In genomic region chr17:38797091-38797490, GRCh38 we compare ENCODE assay signal across 12 cellular contexts. TPM values are rescaled to one million over a fixed set of nuclear protein-coding genes. Genes with fewer than 3 reads are reported as not detected.
A peak's percentile ranks its signal among the peaks of the same experiment; 100 is the strongest.
DNase-seq lines count a peak whose midpoint lies in the region; ATAC-seq and TF ChIP-seq lines count a peak whose summit lies in the region.
"Had no signal": no experiment of that assay in that cellular context is flagged by ENCODE, and none has a peak within 500 bp of the region (broad histone marks: within the 10 kb centered on the region; RNA-seq: fewer than 3 reads in every experiment).

No MANE protein-coding gene starts in this region.

- peaks cover 40% of the 10 kb centered on the region for H3K4me1 Mint-ChIP-seq in activated B cell treated with CpG ODN at 0.5 μM for 24 hours

- peak overlapping the region; percentile 88 for H3K4me3 Mint-ChIP-seq in activated B cell treated with CpG ODN at 0.5 μM for 24 hours

- CTCF ChIA-PET in HEK293 (lab: Yijun Ruan, JAX) (interaction anchor here (1.3 to 1.6 kb wide), 2 partner anchors 8 to 35 kb away, joined by 6 to 8 read pairs; no protein-coding TSS in a partner anchor), activated B cell treated with CpG ODN at 0.5 μM for 24 hours (lab: Charles Lee) (no interaction called here)

- intact Hi-C loops in activated B cell treated with CpG ODN at 0.5 μM for 24 hours (cut with micrococcal nuclease) (no loop called here), gastrocnemius medialis (cut with DNase I; ENCODE audit: low total_unique reads) (loop anchor here (5.0 kb wide), 1 partner anchor 90 kb away; the partner anchor contains the start of gene MLLT6), sciatic nerve (cut with DNase I) (no loop called here)

- no peaks in the 10 kb centered on the region for H3K27me3 Mint-ChIP-seq in activated B cell treated with CpG ODN at 0.5 μM for 24 hours

- H3K9me3 ChIP-seq in HEK293 (ENCODE audit: control insufficient read depth, insufficient read depth, low read depth, low read length) (no peaks in the 10 kb centered on the region), fibroblast of lung (ENCODE audit: control insufficient read depth, insufficient read depth, low read depth, low read length) (no peaks in the 10 kb centered on the region), gastrocnemius medialis (no peaks in the 10 kb centered on the region)
- H3K9me3 ChIP-seq: spleen had no signal

- H3K27ac Mint-ChIP-seq in activated B cell treated with CpG ODN at 0.5 μM for 24 hours = no peak overlapping the region

- no peaks in the 10 kb centered on the region for H4K20me1 ChIP-seq in fibroblast of lung (ENCODE audit: control insufficient read depth, extremely low read depth, insufficient read depth, low read length)

- H3K4me3 ChIP-seq in HEK293 (ENCODE audit: low read depth, low read length) = no peak overlapping the region
- H3K4me3 ChIP-seq in fibroblast of lung (replicated peaks in 1 of 4; ENCODE audit: control extremely low read depth in 1 of 4, insufficient read depth in 1 of 4, low read depth in 3 of 4, low read length in 4 of 4) = peak overlapping the region; percentile 54 to 85 (median 80)
- peak overlapping the region in 2 of 4 donors; percentile 27 to 85 for H3K4me3 ChIP-seq in gastrocnemius medialis

- no peak overlapping the region for H3K9ac ChIP-seq in fibroblast of lung (ENCODE audit: insufficient read depth, low read length)

- peaks cover 34% of the 10 kb centered on the region for H3K36me3 Mint-ChIP-seq in activated B cell treated with CpG ODN at 0.5 μM for 24 hours (ENCODE audit: low read depth)

- DNase-seq in activated B cell treated with CpG ODN at 0.5 μM for 24 hours (no peak), fibroblast of lung (ENCODE audit: low read depth in 2 of 2) (peak in 1 of 2 donors; percentile 23), gastrocnemius medialis (peak in 1 of 2 donors; percentile 2), sciatic nerve (ENCODE audit: low spot score) (no peak)
- no peak for DNase-seq in stimulated activated naive CD4-positive, alpha-beta T cell (lab: John Stamatoyannopoulos, UW)
- DNase-seq: hypothalamus, Kasumi-1, spleen, trophoblast cell had no signal

- POLR2A ChIA-PET in HEK293 (lab: Yijun Ruan, JAX) (interaction anchor here (0.6 to 0.9 kb wide), 2 partner anchors 51 to 140 kb away, joined by 3 to 5 read pairs; no protein-coding TSS in a partner anchor), activated B cell treated with CpG ODN at 0.5 μM for 24 hours (lab: Charles Lee) (interaction anchor here (0.7 kb wide), 1 partner anchor 16 kb away, joined by 3 read pairs; no protein-coding TSS in a partner anchor)

- no peaks in the 10 kb centered on the region for H3K27me3 ChIP-seq in fibroblast of lung (ENCODE audit: control insufficient read depth, insufficient read depth, low read length)
- no peaks in the 10 kb centered on the region for H3K27me3 ChIP-seq in gastrocnemius medialis
- H3K27me3 ChIP-seq: spleen had no signal

- peaks cover 58% of the 10 kb centered on the region for H3K79me2 ChIP-seq in fibroblast of lung (ENCODE audit: control insufficient read depth, insufficient read depth, low read length)

- no peak overlapping the region for H3K27ac ChIP-seq in HEK293 (ENCODE audit: extremely low read depth, low read depth, low read length)
- H3K27ac ChIP-seq in fibroblast of lung (ENCODE audit: insufficient read depth, low read length) = no peak overlapping the region
- H3K27ac ChIP-seq in gastrocnemius medialis = peak overlapping the region; percentile 94 to 100 (median 100)

- in situ Hi-C loops in gastrocnemius medialis (cut with MboI; ENCODE audit: low sequenced_read_pairs in 4 of 4) = no loop called here

- ATAC-seq in activated B cell treated with CpG ODN at 0.5 μM for 24 hours (ENCODE audit: low read depth) (no peak), gastrocnemius medialis (peak in 1 of 2 donors; percentile 20), GM21360 (IDR thresholded peaks at IDR 0.05; ENCODE audit: unreplicated experiment) (no peak), GM19463 (IDR thresholded peaks at IDR 0.05; ENCODE audit: unreplicated experiment) (no peak), sciatic nerve (no peak)

- peak overlapping the region; percentile 79 for H3K4me2 ChIP-seq in fibroblast of lung (ENCODE audit: extremely low read depth, insufficient read depth, low read length)

- peaks cover 17% of the 10 kb centered on the region for H3K4me1 ChIP-seq in HEK293 (ENCODE audit: control insufficient read depth, insufficient read depth, low read length)
- H3K4me1 ChIP-seq in fibroblast of lung (ENCODE audit: control insufficient read depth, extremely low read depth, insufficient read depth, low read length) = peaks cover 11% of the 10 kb centered on the region
- peaks cover 34 to 37% of the 10 kb centered on the region in 2 donors for H3K4me1 ChIP-seq in gastrocnemius medialis

- no peak for TF ChIP-seq POLR2A in gastrocnemius medialis (IDR thresholded peaks at IDR 0.05)

- TF ChIP-seq CTCF in HEK293 (tag by site-specific recombination; IDR thresholded peaks at IDR 0.05) (no peak), activated B cell treated with CpG ODN at 0.5 μM for 24 hours (IDR thresholded peaks at IDR 0.05) (no peak), fibroblast of lung (conservative IDR thresholded peaks at IDR 0.05 in 1 of 2, IDR thresholded peaks at IDR 0.05 in 1 of 2; ENCODE audit: low read depth in 1 of 2, low read length in 2 of 2) (no peak), gastrocnemius medialis (IDR thresholded peaks at IDR 0.05 in 4 of 5, conservative IDR thresholded peaks at IDR 0.05 in 1 of 5) (no peak)

- H2AFZ ChIP-seq in fibroblast of lung (ENCODE audit: low read length) = no peak overlapping the region

- peaks cover 29 to 53% of the 10 kb centered on the region in 2 experiments for H3K36me3 ChIP-seq in HEK293 (ENCODE audit: control insufficient read depth in 2 of 2, insufficient read depth in 1 of 2, low read length in 2 of 2)
- peaks cover 3% of the 10 kb centered on the region for H3K36me3 ChIP-seq in fibroblast of lung (ENCODE audit: control insufficient read depth, insufficient read depth, low read length)
- peaks cover 0 to 12% of the 10 kb centered on the region in 2 donors for H3K36me3 ChIP-seq in gastrocnemius medialis

- H3K9me3 Mint-ChIP-seq in activated B cell treated with CpG ODN at 0.5 μM for 24 hours = no peaks in the 10 kb centered on the region

TF ChIP-seq in HEK293, 187 proteins besides CTCF, POLR2A, EP300 and RAD21:
- TF ChIP-seq TCF7L2 (IDR thresholded peaks at IDR 0.05; ENCODE audit: borderline replicate concordance, low read depth, low read length) = no peak
- TF ChIP-seq ZNF174 (tag by site-specific recombination; IDR thresholded peaks at IDR 0.05) = no peak
- TF ChIP-seq ZNF302 (tag by site-specific recombination; IDR thresholded peaks at IDR 0.05; ENCODE audit: low read depth) = no peak
- no peak for TF ChIP-seq PRDM1 (tag by site-specific recombination; IDR thresholded peaks at IDR 0.05)
- TF ChIP-seq GLIS1 (tag by site-specific recombination; IDR thresholded peaks at IDR 0.05) = peak; percentile 16; the same call in 1 of the 2 replicates
- no peak for TF ChIP-seq ZXDB (tag by site-specific recombination; IDR thresholded peaks at IDR 0.05)
- TF ChIP-seq ZNF843 (tag by site-specific recombination; IDR thresholded peaks at IDR 0.05) = no peak
- no peak for TF ChIP-seq ZNF10 (tag by site-specific recombination; IDR thresholded peaks at IDR 0.05)
- TF ChIP-seq ZNF132 (tag by site-specific recombination; IDR thresholded peaks at IDR 0.05; ENCODE audit: borderline replicate concordance) = no peak

RNA-seq across cellular contexts. Expression of gene PIP4K2B, which starts 2.3 kb away (rescaled TPM):
- total RNA-seq in activated B cell treated with CpG ODN at 0.5 μM for 24 hours (32.1 and 33.0 TPM in 2 replicates), fibroblast of lung (38.5 and 43.8 TPM in 2 replicates), gastrocnemius medialis (10 to 100 TPM; 57.2 to 97.0 (median 76.8) TPM), sciatic nerve (58.5 TPM)
- polyA plus RNA-seq in fibroblast of lung = 30.6 and 33.5 TPM in 2 replicates
- polyA plus RNA-seq in fibroblast of lung (2012) = 34.7 and 34.9 TPM in 2 replicates
- 54.0 and 77.6 TPM in 2 replicates for polyA minus RNA-seq in fibroblast of lung (ENCODE audit: low replicate concordance)

RNA-seq across cellular contexts. Expression of gene CWC25, which starts 28.0 kb away (rescaled TPM):
- total RNA-seq in activated B cell treated with CpG ODN at 0.5 μM for 24 hours = 35.6 and 38.3 TPM in 2 replicates
- total RNA-seq in fibroblast of lung = 9.8 and 10.9 TPM in 2 replicates
- polyA plus RNA-seq in fibroblast of lung = 14.4 and 15.6 TPM in 2 replicates
- polyA plus RNA-seq in fibroblast of lung (2012) = 12.4 and 14.6 TPM in 2 replicates
- 3.6 and 5.9 TPM in 2 replicates for polyA minus RNA-seq in fibroblast of lung (ENCODE audit: low replicate concordance)
- 10 to 100 TPM in 3 of 4 donors, 1 to 10 TPM in 1; 9.1 to 14.4 (median 12.3) TPM for total RNA-seq in gastrocnemius medialis
- 25.6 TPM for total RNA-seq in sciatic nerve

RNA-seq across cellular contexts. Expression of gene PSMB3, which starts 44.5 kb away (rescaled TPM):
- total RNA-seq in activated B cell treated with CpG ODN at 0.5 μM for 24 hours (234 and 250 TPM in 2 replicates), fibroblast of lung (215 and 299 TPM in 2 replicates), gastrocnemius medialis (100 to 1,000 TPM; 211 to 334 (median 280) TPM), sciatic nerve (84.8 TPM)
- 210 and 334 TPM in 2 replicates for polyA plus RNA-seq in fibroblast of lung
- 196 and 333 TPM in 2 replicates for polyA plus RNA-seq in fibroblast of lung (2012)
- polyA minus RNA-seq in fibroblast of lung (ENCODE audit: low replicate concordance) = 291 and 439 TPM in 2 replicates

RNA-seq across cellular contexts. Expression of gene PCGF2, which starts 49.0 kb away (rescaled TPM):
- total RNA-seq in activated B cell treated with CpG ODN at 0.5 μM for 24 hours (not detected in 2 replicates), fibroblast of lung (2.3 and 4.0 TPM in 2 replicates), gastrocnemius medialis (1 to 10 TPM; 1.3 to 4.0 (median 1.6) TPM), sciatic nerve (56.2 TPM)
- polyA plus RNA-seq in fibroblast of lung = 8.0 and 10.5 TPM in 2 replicates
- 35.7 and 39.0 TPM in 2 replicates for polyA plus RNA-seq in fibroblast of lung (2012)
- polyA minus RNA-seq in fibroblast of lung (ENCODE audit: low replicate concordance) = 34.4 and 47.9 TPM in 2 replicates

RNA-seq across cellular contexts. Expression of gene RPL23, which starts 56.4 kb away (rescaled TPM):
- total RNA-seq in activated B cell treated with CpG ODN at 0.5 μM for 24 hours (2,652 and 3,293 TPM in 2 replicates), fibroblast of lung (1,552 and 2,520 TPM in 2 replicates), gastrocnemius medialis (1,000 to 10,000 TPM in 1 of 4 donors, 100 to 1,000 TPM in 3; 878 to 1,126 (median 955) TPM), sciatic nerve (1,106 TPM)
- 2,492 and 2,693 TPM in 2 replicates for polyA plus RNA-seq in fibroblast of lung
- polyA plus RNA-seq in fibroblast of lung (2012) = 1,846 and 2,298 TPM in 2 replicates
- 52.1 and 69.4 TPM in 2 replicates for polyA minus RNA-seq in fibroblast of lung (ENCODE audit: low replicate concordance)

Comparison
In these comparisons a context has a peak if more than half of its experiments do, and no peak if none do; other contexts are left out.
1. H3K27ac ChIP-seq: peak in gastrocnemius medialis (4 of 4); none in HEK293 (single experiment) and fibroblast of lung (single experiment).